1 cellular context compared by ENCODE assay signal in genomic region chr2:108960006-108960405, GRCh38.
A peak's percentile ranks its signal among the peaks of the same experiment; 100 is the strongest.
TF ChIP-seq lines count a peak whose summit lies in the region.

No MANE protein-coding gene starts in this region.

TF ChIP-seq in K562, 482 proteins besides CTCF, POLR2A, EP300 and RAD21:
- no peak for TF ChIP-seq ZNF696 (CRISPR knock-in tag; conservative IDR thresholded peaks at IDR 0.05)
- peak; percentile 26; the same call in 1 of the 2 replicates for TF ChIP-seq RFX1 (IDR thresholded peaks at IDR 0.05)
- no peak for TF ChIP-seq SIN3A (IDR thresholded peaks at IDR 0.05; ENCODE audit: borderline replicate concordance in 2 of 2, control insufficient read depth in 1 of 2, low read depth in 2 of 2, low read length in 2 of 2)
- no peak for TF ChIP-seq PATZ1 (CRISPR knock-in tag; IDR thresholded peaks at IDR 0.05; ENCODE audit: borderline replicate concordance)
- no peak for TF ChIP-seq TFAP4 (CRISPR knock-in tag; IDR thresholded peaks at IDR 0.05; ENCODE audit: borderline replicate concordance)
- no peak for TF ChIP-seq KAT2B (IDR thresholded peaks at IDR 0.05; ENCODE audit: low read depth, low read length)
- TF ChIP-seq, protein P1, sequence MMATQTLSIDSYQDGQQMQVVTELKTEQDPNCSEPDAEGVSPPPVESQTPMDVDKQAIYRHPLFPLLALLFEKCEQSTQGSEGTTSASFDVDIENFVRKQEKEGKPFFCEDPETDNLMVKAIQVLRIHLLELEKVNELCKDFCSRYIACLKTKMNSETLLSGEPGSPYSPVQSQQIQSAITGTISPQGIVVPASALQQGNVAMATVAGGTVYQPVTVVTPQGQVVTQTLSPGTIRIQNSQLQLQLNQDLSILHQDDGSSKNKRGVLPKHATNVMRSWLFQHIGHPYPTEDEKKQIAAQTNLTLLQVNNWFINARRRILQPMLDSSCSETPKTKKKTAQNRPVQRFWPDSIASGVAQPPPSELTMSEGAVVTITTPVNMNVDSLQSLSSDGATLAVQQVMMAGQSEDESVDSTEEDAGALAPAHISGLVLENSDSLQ (IDR thresholded peaks at IDR 0.05) = no peak
TF ChIP-seq in K562: peak in this region for 1.
